10 cellular contexts compared by ENCODE assay signal in the genomic region with DNA sequence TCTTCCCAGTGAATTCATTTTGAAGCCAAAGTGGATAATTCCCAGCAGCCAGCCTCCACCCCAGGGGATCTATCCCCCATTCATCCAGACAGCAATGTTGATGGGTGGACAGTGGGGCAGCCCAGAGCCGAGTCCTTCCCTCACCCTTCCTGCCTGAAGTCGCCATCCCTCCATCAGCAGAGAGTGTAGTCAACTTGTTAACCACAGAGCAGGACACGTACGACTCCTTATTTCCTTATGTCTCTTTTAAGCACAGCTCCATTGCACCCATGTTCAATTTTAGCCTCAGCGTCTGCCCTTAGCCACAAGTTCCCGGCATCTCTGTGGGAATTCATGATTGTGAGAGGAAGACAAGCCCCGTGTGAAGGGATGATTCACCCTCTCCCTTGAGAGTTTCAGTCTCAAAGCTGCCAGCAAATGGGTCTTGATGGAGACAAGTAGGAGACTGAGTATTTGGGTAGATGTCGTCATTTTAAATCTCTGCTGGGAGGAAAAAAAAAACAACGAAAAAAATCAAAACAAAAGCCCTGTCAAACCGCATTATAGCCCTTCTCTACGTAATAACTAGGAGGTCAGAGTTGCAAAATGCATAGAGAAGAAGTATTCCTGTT. TPM values are rescaled to one million over a fixed set of nuclear protein-coding genes. Genes with fewer than 3 reads are reported as not detected.
DNase-seq lines count a peak whose midpoint lies in the region; TF ChIP-seq lines count a peak whose summit lies in the region.
"Had no signal": no experiment of that assay in that cellular context is flagged by ENCODE, and none has a peak within 500 bp of the region (broad histone marks: within the 10 kb centered on the region; RNA-seq: fewer than 3 reads in every experiment).

No MANE protein-coding gene starts in this region.

- DNase-seq in EL (peak; percentile 96), MV-4-11 (lab: John Stamatoyannopoulos, UW) (peak; percentile 88), epidermal melanocyte (ENCODE audit: insufficient read length, low spot score) (peak; percentile 61), renal cortical epithelial cell (ENCODE audit: low read depth) (peak; percentile 87), NCI-H1694 (lab: John Stamatoyannopoulos, UW) (no peak), cerebellar cortex (ENCODE audit: low spot score) (no peak), NCI-H2029 (lab: John Stamatoyannopoulos, UW) (no peak), OCI-LY7 (ENCODE audit: low spot score) (no peak)
- DNase-seq: substantia nigra had no signal

- H3K4me1 ChIP-seq in OCI-LY7 (ENCODE audit: insufficient read depth, low read length, poor library complexity, severe bottlenecking), result peaks cover 4% of the 10 kb centered on the region

- H3K4me3 ChIP-seq in OCI-LY7 (ENCODE audit: low read depth, low read length, poor library complexity, severe bottlenecking), result no peak overlapping the region

- no peak for TF ChIP-seq CTCF in OCI-LY7 (conservative IDR thresholded peaks at IDR 0.05; ENCODE audit: low read length)

- H3K9me2 ChIP-seq in OCI-LY7 (ENCODE audit: insufficient read depth, low read length), result no peaks in the 10 kb centered on the region

- no peak overlapping the region for H3K27ac ChIP-seq in OCI-LY7 (ENCODE audit: low read depth, low read length, poor library complexity, severe bottlenecking)

- intact Hi-C loops in OCI-LY7 (cut with micrococcal nuclease; ENCODE audit: unreplicated experiment), result no loop called here

- POLR2A ChIA-PET in OCI-LY7 (lab: Charles Lee), result interaction anchor here (0.8 to 1.0 kb wide), 2 partner anchors 10 to 35 kb away, joined by 3 read pairs; no protein-coding TSS in a partner anchor

- no peak overlapping the region for H2AFZ ChIP-seq in OCI-LY7 (ENCODE audit: low read length)

- H3K9me3 ChIP-seq in OCI-LY7 (ENCODE audit: low read length), result peaks cover 7% of the 10 kb centered on the region; the same call in 1 of the 2 replicates

- no peaks in the 10 kb centered on the region for H3K79me2 ChIP-seq in OCI-LY7 (ENCODE audit: insufficient read depth, low read depth, low read length)

- CTCF ChIA-PET in OCI-LY7 (lab: Charles Lee; ENCODE audit: unreplicated experiment), result interaction anchor here (1.0 kb wide), 1 partner anchor 22 kb away, joined by 3 read pairs; no protein-coding TSS in a partner anchor

- H3K4me2 ChIP-seq in OCI-LY7 (ENCODE audit: low read length), result no peak overlapping the region

- no peaks in the 10 kb centered on the region for H3K36me3 ChIP-seq in OCI-LY7 (ENCODE audit: insufficient read depth, low read length)

- no peaks in the 10 kb centered on the region for H4K20me1 ChIP-seq in OCI-LY7 (ENCODE audit: insufficient read depth, low read length)

- BruUV-seq in OCI-LY7 (replicated peaks; lab: Mats Ljungman, UMichigan), result no TSS peak

RNA-seq across cellular contexts. Expression of gene MEDAG, which starts 58.3 kb away (rescaled TPM):
- 0.10 and 0.17 TPM in 2 replicates for total RNA-seq in renal cortical epithelial cell
- total RNA-seq in OCI-LY7 (2014; rRNA removed; shearing (Covaris generic)), result 0.19 TPM in 1 of 2 replicates, not detected in the other
- not detected in 2 replicates for total RNA-seq in OCI-LY7 (2022)
- total RNA-seq: T-helper 2 cell treated with Interferon-gamma antibody and Interleukin-4, amounts not matched to agents 100 ng/mL and 5 ng/mL, for 36 hours had no signal

Comparison
In these comparisons a context has a peak if more than half of its experiments do, and no peak if none do; other contexts are left out.
1. DNase-seq: peak in EL (single experiment), MV-4-11 (single experiment), epidermal melanocyte (single experiment) and renal cortical epithelial cell (single experiment); none in NCI-H1694 (single experiment), cerebellar cortex (single experiment), NCI-H2029 (single experiment) and OCI-LY7 (single experiment).